Comparison of ENCODE assay signal across 2 cellular contexts in genomic region chr3:113377158-113377557, GRCh38.
TF ChIP-seq lines count a peak whose summit lies in the region.

No MANE protein-coding gene starts in this region.

TF ChIP-seq in GM12891, 5 proteins besides CTCF, POLR2A, EP300 and RAD21:
- TF ChIP-seq SPI1 (IDR thresholded peaks at IDR 0.05; ENCODE audit: low read depth, low read length), result peak; percentile 51; the same call in 1 of the 2 replicates
- no peak for TF ChIP-seq TAF1 (IDR thresholded peaks at IDR 0.05; ENCODE audit: low read depth, low read length)

TF ChIP-seq in GM12878, 131 proteins besides CTCF, POLR2A, EP300 and RAD21:
- TF ChIP-seq EZH2 (IDR thresholded peaks at IDR 0.05; ENCODE audit: borderline replicate concordance, control insufficient read depth, low read depth, low read length), result no peak
- TF ChIP-seq ZNF207 (IDR thresholded peaks at IDR 0.05; ENCODE audit: borderline replicate concordance), result no peak
- TF ChIP-seq SRF (IDR thresholded peaks at IDR 0.05; ENCODE audit: low read depth in 2 of 2, low read length in 2 of 2), result no peak
- TF ChIP-seq NR2C2 (IDR thresholded peaks at IDR 0.05; ENCODE audit: borderline replicate concordance, control insufficient read depth, insufficient read length, low read depth), result no peak
- TF ChIP-seq GABPA (IDR thresholded peaks at IDR 0.05; ENCODE audit: low read depth), result no peak
- TF ChIP-seq TAF1 (IDR thresholded peaks at IDR 0.05; ENCODE audit: borderline replicate concordance, low read depth, low read length), result no peak
- no peak for TF ChIP-seq LARP7 (IDR thresholded peaks at IDR 0.05)
- 0 out of 2 replicates have a peak, but pooled peaks have one; percentile 18 for TF ChIP-seq SPI1 (IDR thresholded peaks at IDR 0.05; ENCODE audit: borderline replicate concordance, insufficient read depth, low read depth, low read length)
